In genomic region chr15:66228807-66229557, GRCh38 we compare ENCODE assay signal across 19 cellular contexts. TPM values are rescaled to one million over a fixed set of nuclear protein-coding genes. Genes with fewer than 3 reads are reported as not detected.
"Had no signal": no experiment of that assay in that cellular context is flagged by ENCODE, and none has a peak within 500 bp of the region (broad histone marks: within the 10 kb centered on the region; RNA-seq: fewer than 3 reads in every experiment).

No MANE protein-coding gene starts in this region.

- DNase-seq: effector memory CD8-positive, alpha-beta T cell; glutamatergic neuron; immature natural killer cell; left lung; lower lobe of right lung; natural killer cell; small intestine; stimulated activated CD4-positive, alpha-beta T cell treated with anti-CD3 and anti-CD28 coated beads, Interleukin-2, amount 100 ng/mL, for 48 hours; stimulated activated naive CD8-positive, alpha-beta T cell treated with anti-CD3 and anti-CD28 coated beads, Interleukin-15, Interleukin-2, amounts not matched to agents 100 U/mL and 50 U/mL, for 24 hours; thyroid gland; uterus had no signal

- H3K4me3 ChIP-seq: esophagus muscularis mucosa, gastroesophageal sphincter, left lung, lower lobe of right lung, right atrium auricular region, suprapubic skin, thyroid gland, uterus had no signal

- H3K27me3 ChIP-seq: right atrium auricular region, suprapubic skin, thyroid gland, uterus had no signal

- FAIRE-seq: keratinocyte, small intestine had no signal

- ATAC-seq: effector memory CD8-positive, alpha-beta T cell; gastroesophageal sphincter; left lung; lower lobe of right lung; natural killer cell; stimulated activated naive CD8-positive, alpha-beta T cell treated with anti-CD3 and anti-CD28 coated beads, Interleukin-15, Interleukin-2, amounts not matched to agents 100 U/mL and 50 U/mL, for 24 hours had no signal

- H3K4me1 ChIP-seq: esophagus muscularis mucosa, gastroesophageal sphincter, left lung, lower lobe of right lung, right atrium auricular region, thyroid gland, uterus had no signal

- H3K27ac ChIP-seq: epithelial cell of prostate, esophagus muscularis mucosa, gastroesophageal sphincter, left lung, lower lobe of right lung, right atrium auricular region, suprapubic skin, thyroid gland, uterus had no signal

- H3K36me3 ChIP-seq: esophagus muscularis mucosa, gastroesophageal sphincter, left lung, lower lobe of right lung, right atrium auricular region, suprapubic skin, thyroid gland, uterus had no signal

- H3K9me3 ChIP-seq: esophagus muscularis mucosa, left lung, lower lobe of right lung, right atrium auricular region, suprapubic skin, thyroid gland, uterus had no signal

RNA-seq across cellular contexts. Expression of gene MEGF11, which starts 24.6 kb away (rescaled TPM):
- total RNA-seq: lower lobe of right lung, myocyte, natural killer cell, osteocyte, right atrium auricular region had no signal
- polyA plus RNA-seq: immature natural killer cell, keratinocyte had no signal
